In genomic region chr3:13008114-13008995, GRCh38 we compare ENCODE assay signal across 13 cellular contexts.
DNase-seq lines count a peak whose midpoint lies in the region; ATAC-seq, FAIRE-seq and TF ChIP-seq lines count a peak whose summit lies in the region.
"Had no signal": no experiment of that assay in that cellular context is flagged by ENCODE, and none has a peak within 500 bp of the region (broad histone marks: within the 10 kb centered on the region; RNA-seq: fewer than 3 reads in every experiment).

No MANE protein-coding gene starts in this region.

- TF ChIP-seq POLR2A in stomach (IDR thresholded peaks at IDR 0.05) (no peak), H54 (IDR thresholded peaks at IDR 0.05; ENCODE audit: low read depth, low read length) (no peak)

- H3K27me3 Mint-ChIP-seq in activated naive CD4-positive, alpha-beta T cell treated with anti-CD3 and anti-CD28 coated beads, Interleukin-2, amount 10 ng/mL, durations not matched to agents 7 days and 5 days: no peaks in the 10 kb centered on the region
- no peaks in the 10 kb centered on the region for H3K27me3 Mint-ChIP-seq in memory B cell

- no peak for ATAC-seq in activated naive CD4-positive, alpha-beta T cell treated with anti-CD3 and anti-CD28 coated beads, Interleukin-2, amount 50 U/mL, for 72 hours
- no peak for ATAC-seq in memory B cell (ENCODE audit: low read depth)
- no peak for ATAC-seq in left colon

- H4K20me1 ChIP-seq in GM23248 (ENCODE audit: insufficient read depth): no peaks in the 10 kb centered on the region

- H3F3A ChIP-seq in GM23248 (ENCODE audit: insufficient read depth): no peaks in the 10 kb centered on the region

- no peak overlapping the region for H2AFZ ChIP-seq in GM23248
- H2AFZ ChIP-seq: parathyroid adenoma had no signal

- H3K9me3 Mint-ChIP-seq in activated naive CD4-positive, alpha-beta T cell treated with anti-CD3 and anti-CD28 coated beads, Interleukin-2, amount 10 ng/mL, durations not matched to agents 7 days and 5 days: no peaks in the 10 kb centered on the region
- no peaks in the 10 kb centered on the region for H3K9me3 Mint-ChIP-seq in activated naive CD4-positive, alpha-beta T cell treated with anti-CD3 and anti-CD28 coated beads, Interleukin-2, amount 50 U/mL, for 72 hours
- H3K9me3 Mint-ChIP-seq in memory B cell: no peaks in the 10 kb centered on the region

- H3K4me1 ChIP-seq in stomach: peaks cover 14 to 85% (median 26%) of the 10 kb centered on the region in 4 donors
- H3K4me1 ChIP-seq in GM23248 (ENCODE audit: insufficient read depth): no peaks in the 10 kb centered on the region

- H3K27me3 ChIP-seq in stomach: no peaks in the 10 kb centered on the region
- peaks cover 10% of the 10 kb centered on the region for H3K27me3 ChIP-seq in GM23248 (replicated peaks; ENCODE audit: insufficient read depth)

- H3K4me3 Mint-ChIP-seq in activated naive CD4-positive, alpha-beta T cell treated with anti-CD3 and anti-CD28 coated beads, Interleukin-2, amount 10 ng/mL, durations not matched to agents 7 days and 5 days: no peak overlapping the region
- peak overlapping the region; percentile 79 for H3K4me3 Mint-ChIP-seq in memory B cell

- no peak overlapping the region for H3K4me2 ChIP-seq in GM23248 (ENCODE audit: unreplicated experiment)

- peaks cover 54% of the 10 kb centered on the region for H3K36me3 Mint-ChIP-seq in activated naive CD4-positive, alpha-beta T cell treated with anti-CD3 and anti-CD28 coated beads, Interleukin-2, amount 10 ng/mL, durations not matched to agents 7 days and 5 days
- H3K36me3 Mint-ChIP-seq in activated naive CD4-positive, alpha-beta T cell treated with anti-CD3 and anti-CD28 coated beads, Interleukin-2, amount 50 U/mL, for 72 hours: peaks cover 0 to 26% of the 10 kb centered on the region in 2 donors
- peaks cover 14% of the 10 kb centered on the region for H3K36me3 Mint-ChIP-seq in memory B cell

- H3K9me3 ChIP-seq in stomach (no peaks in the 10 kb centered on the region), GM23248 (ENCODE audit: low read depth) (no peaks in the 10 kb centered on the region)

- DNase-seq in activated naive CD4-positive, alpha-beta T cell treated with anti-CD3 and anti-CD28 coated beads, Interleukin-2, amount 10 ng/mL, durations not matched to agents 7 days and 5 days: no peak
- no peak for DNase-seq in activated naive CD4-positive, alpha-beta T cell (lab: John Stamatoyannopoulos, UW)
- no peak for DNase-seq in activated naive CD4-positive, alpha-beta T cell treated with anti-CD3 and anti-CD28 coated beads, Interleukin-2, amount 50 U/mL, for 72 hours (ENCODE audit: low spot score in 2 of 2)
- no peak for DNase-seq in memory B cell (ENCODE audit: low spot score in 2 of 2)
- no peak for DNase-seq in stomach
- no peak for DNase-seq in GM23248
- DNase-seq in left colon: no peak
- DNase-seq in H54 (ENCODE audit: insufficient read length, low spot score): no peak
- DNase-seq: DMS79 treated with DMSO at 0.1 percent for 48 hours, mammary epithelial cell had no signal

- H3K36me3 ChIP-seq in stomach (no peaks in the 10 kb centered on the region), GM23248 (ENCODE audit: low read depth) (no peaks in the 10 kb centered on the region)

- H3K4me1 Mint-ChIP-seq in activated naive CD4-positive, alpha-beta T cell treated with anti-CD3 and anti-CD28 coated beads, Interleukin-2, amount 10 ng/mL, durations not matched to agents 7 days and 5 days: peaks cover 89% of the 10 kb centered on the region
- H3K4me1 Mint-ChIP-seq in memory B cell: peaks cover 79% of the 10 kb centered on the region

- no peak for TF ChIP-seq EP300 in stomach (IDR thresholded peaks at IDR 0.05)

- no peak overlapping the region for H3K9ac ChIP-seq in GM23248
- H3K9ac ChIP-seq: parathyroid adenoma had no signal

- no peak for FAIRE-seq in H54 (lab: Jason Lieb, UNC)
- FAIRE-seq: urothelium cell line had no signal

- TF ChIP-seq CTCF in stomach (IDR thresholded peaks at IDR 0.05): no peak

- in situ Hi-C loops in GM23248 (cut with MboI): no loop called here

- CTCF ChIA-PET in activated naive CD4-positive, alpha-beta T cell treated with anti-CD3 and anti-CD28 coated beads, Interleukin-2, amount 10 ng/mL, durations not matched to agents 7 days and 5 days (lab: Charles Lee): interaction anchor here (0.6 to 4.9 kb wide), 2 partner anchors 12 to 13 kb away, joined by 3 to 32 read pairs; no protein-coding TSS in a partner anchor

- H3K4me3 ChIP-seq in stomach (no peak overlapping the region), GM23248 (no peak overlapping the region)
- H3K4me3 ChIP-seq: coronary artery had no signal

- no peaks in the 10 kb centered on the region for H3K79me2 ChIP-seq in GM23248 (ENCODE audit: insufficient read depth)

- H3K27ac Mint-ChIP-seq in activated naive CD4-positive, alpha-beta T cell treated with anti-CD3 and anti-CD28 coated beads, Interleukin-2, amount 10 ng/mL, durations not matched to agents 7 days and 5 days: peak overlapping the region; percentile 96
- peak overlapping the region; percentile 51 to 97 for H3K27ac Mint-ChIP-seq in activated naive CD4-positive, alpha-beta T cell treated with anti-CD3 and anti-CD28 coated beads, Interleukin-2, amount 50 U/mL, for 72 hours
- peak overlapping the region; percentile 96 for H3K27ac Mint-ChIP-seq in memory B cell

- WGBS in stomach, 5 donors: 62 to 79% (median 62%) methylated on average over 18 of the region's 18 CpGs
- 51 to 56% methylated on average over 18 of the region's 18 CpGs for WGBS in GM23248 (ENCODE audit: low coverage in 1 of 2, low lambda C conversion rate in 2 of 2, missing lambda C conversion rate in 2 of 2), 2 experiments

- intact Hi-C loops in stomach (cut with DNase I; ENCODE audit: low total_unique reads): no loop called here
- intact Hi-C loops in left colon (cut with DNase I, micrococcal nuclease): no loop called here

- no peaks in the 10 kb centered on the region for H3K9me2 ChIP-seq in GM23248 (ENCODE audit: insufficient read depth)

- H3K27ac ChIP-seq in stomach (peak overlapping the region in 3 of 5 donors; percentile 56 to 91 (median 68)), GM23248 (no peak overlapping the region)
- H3K27ac ChIP-seq: coronary artery, parathyroid adenoma had no signal
